8 cellular contexts compared by ENCODE assay signal in genomic region chr1:13828454-13829151, GRCh38.
DNase-seq lines count a peak whose midpoint lies in the region; ATAC-seq, FAIRE-seq and TF ChIP-seq lines count a peak whose summit lies in the region.

No MANE protein-coding gene starts in this region.

- no peaks in the 10 kb centered on the region for H3K27me3 Mint-ChIP-seq in activated naive CD4-positive, alpha-beta T cell treated with anti-CD3 and anti-CD28 coated beads for 36 hours (ENCODE audit: low read depth)
- peaks cover 3 to 16% (median 8%) of the 10 kb centered on the region in 5 donors for H3K27me3 Mint-ChIP-seq in naive thymus-derived CD8-positive, alpha-beta T cell

- no peaks in the 10 kb centered on the region for H3K4me1 Mint-ChIP-seq in activated naive CD4-positive, alpha-beta T cell treated with anti-CD3 and anti-CD28 coated beads for 36 hours (ENCODE audit: low read depth)
- peaks cover 0 to 5% (median 2%) of the 10 kb centered on the region in 4 donors for H3K4me1 Mint-ChIP-seq in naive thymus-derived CD8-positive, alpha-beta T cell

- POLR2A ChIA-PET in naive thymus-derived CD8-positive, alpha-beta T cell (lab: Charles Lee), result no interaction called here

- no peaks in the 10 kb centered on the region for H3K9me3 ChIP-seq in colonic mucosa

- no peaks in the 10 kb centered on the region for H3K36me3 Mint-ChIP-seq in activated naive CD4-positive, alpha-beta T cell treated with anti-CD3 and anti-CD28 coated beads for 36 hours (ENCODE audit: low read depth)
- H3K36me3 Mint-ChIP-seq in naive thymus-derived CD8-positive, alpha-beta T cell, result peaks cover 0 to 14% (median under 1%) of the 10 kb centered on the region in 3 donors

- CTCF ChIA-PET in activated naive CD4-positive, alpha-beta T cell treated with anti-CD3 and anti-CD28 coated beads for 36 hours (lab: Charles Lee), result interaction anchor here (0.6 to 2.5 kb wide), 5 partner anchors 15 to 1021 kb away, joined by 3 to 10 read pairs (median 3); no protein-coding TSS in a partner anchor

- H3K27ac ChIP-seq in colonic mucosa, result peak overlapping the region; percentile 33

- H3K9ac ChIP-seq in colonic mucosa (ENCODE audit: low read depth in 2 of 2, low read length in 2 of 2), result peak overlapping the region; percentile 20 to 30

- peak; percentile 65 for DNase-seq in activated naive CD4-positive, alpha-beta T cell treated with anti-CD3 and anti-CD28 coated beads for 36 hours
- no peak for DNase-seq in activated naive CD4-positive, alpha-beta T cell (lab: John Stamatoyannopoulos, UW)
- DNase-seq in NCI-H69 (lab: John Stamatoyannopoulos, UW) (peak; percentile 53), colonic mucosa (peak; percentile 88), Kasumi-1 (lab: John Stamatoyannopoulos, UW) (no peak), H54 (ENCODE audit: insufficient read length, low spot score) (no peak), Ammon's horn (ENCODE audit: low spot score) (no peak)
- DNase-seq in naive thymus-derived CD8-positive, alpha-beta T cell, result peak in 2 of 10 donors; percentile 12 to 68

- peaks cover 4% of the 10 kb centered on the region for H3K4me1 ChIP-seq in colonic mucosa

- TF ChIP-seq POLR2A in H54 (IDR thresholded peaks at IDR 0.05; ENCODE audit: low read depth, low read length), result no peak

- H3K9me3 Mint-ChIP-seq in activated naive CD4-positive, alpha-beta T cell treated with anti-CD3 and anti-CD28 coated beads for 36 hours, result no peaks in the 10 kb centered on the region
- H3K9me3 Mint-ChIP-seq in naive thymus-derived CD8-positive, alpha-beta T cell, result no peaks in the 10 kb centered on the region

- intact Hi-C loops in activated naive CD4-positive, alpha-beta T cell treated with anti-CD3 and anti-CD28 coated beads for 36 hours (cut with micrococcal nuclease), result loop anchor here (1.0 kb wide), 1 partner anchor 132 kb away; no protein-coding TSS in a partner anchor
- intact Hi-C loops in colonic mucosa (cut with DNase I), result loop anchor here (2.0 kb wide), 1 partner anchor 132 kb away; no protein-coding TSS in a partner anchor

- peak overlapping the region; percentile 5 for H3K4me3 ChIP-seq in colonic mucosa

- ATAC-seq in naive thymus-derived CD8-positive, alpha-beta T cell, result peak; percentile 33 to 44

- no peaks in the 10 kb centered on the region for H3K36me3 ChIP-seq in colonic mucosa

- H3K27me3 ChIP-seq in colonic mucosa, result no peaks in the 10 kb centered on the region

- no peak for FAIRE-seq in H54 (lab: Jason Lieb, UNC)

- no peak overlapping the region for H3K27ac Mint-ChIP-seq in activated naive CD4-positive, alpha-beta T cell treated with anti-CD3 and anti-CD28 coated beads for 36 hours
- no peak overlapping the region for H3K27ac Mint-ChIP-seq in naive thymus-derived CD8-positive, alpha-beta T cell

- peak; percentile 82 for TF ChIP-seq CTCF in colonic mucosa (IDR thresholded peaks at IDR 0.05)

- H3K4me3 Mint-ChIP-seq in activated naive CD4-positive, alpha-beta T cell treated with anti-CD3 and anti-CD28 coated beads for 36 hours, result no peak overlapping the region
- H3K4me3 Mint-ChIP-seq in naive thymus-derived CD8-positive, alpha-beta T cell, result no peak overlapping the region

Comparison
In these comparisons a context has a peak if more than half of its experiments do, and no peak if none do; other contexts are left out.
1. DNase-seq: peak in activated naive CD4-positive, alpha-beta T cell treated with anti-CD3 and anti-CD28 coated beads for 36 hours (single experiment), NCI-H69 (single experiment) and colonic mucosa (single experiment); none in activated naive CD4-positive, alpha-beta T cell (0 of 4), Kasumi-1 (0 of 2), H54 (single experiment) and Ammon's horn (single experiment).